20 cellular contexts compared by ENCODE assay signal in the genomic region with DNA sequence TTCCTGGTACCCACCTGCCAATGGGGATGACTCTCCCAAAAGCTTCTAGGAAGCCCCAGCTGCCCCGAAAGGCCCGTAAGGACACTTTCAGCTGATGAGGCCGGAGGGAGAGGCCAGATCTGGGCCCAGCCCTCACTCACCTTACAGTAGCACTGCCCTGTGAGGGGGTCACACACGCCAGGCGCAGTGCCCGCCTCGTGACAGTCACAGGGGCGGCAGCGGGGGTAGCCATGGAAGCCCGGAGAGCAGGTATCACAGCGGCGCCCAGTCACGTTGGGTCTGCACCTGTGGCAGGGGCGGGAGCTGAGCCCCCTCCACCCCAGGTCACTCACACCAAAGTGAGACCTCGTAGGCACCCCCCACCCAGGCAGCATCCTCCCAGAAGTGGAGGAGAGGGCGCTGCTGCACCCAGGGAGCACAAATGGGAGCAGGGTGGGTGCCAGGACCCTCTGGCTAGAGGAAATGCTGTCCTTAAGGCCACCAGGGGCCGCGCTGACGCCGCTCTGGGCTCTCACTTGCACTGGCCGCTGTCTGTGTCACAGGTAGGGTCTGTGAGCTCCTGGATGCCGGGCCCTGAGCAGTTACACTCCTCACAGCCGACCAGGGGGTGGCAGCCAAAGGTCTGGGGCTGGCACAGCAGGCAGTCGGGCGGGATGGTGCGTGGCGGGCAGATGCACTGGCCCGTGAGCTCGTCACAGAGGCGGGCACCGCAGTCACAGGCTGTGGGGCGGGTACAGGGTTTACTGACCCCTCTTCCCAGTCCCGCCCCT. TPM values are rescaled to one million over a fixed set of nuclear protein-coding genes. Genes with fewer than 3 reads are reported as not detected.
DNase-seq lines count a peak whose midpoint lies in the region; ATAC-seq, FAIRE-seq and TF ChIP-seq lines count a peak whose summit lies in the region.
"Had no signal": no experiment of that assay in that cellular context is flagged by ENCODE, and none has a peak within 500 bp of the region (broad histone marks: within the 10 kb centered on the region; RNA-seq: fewer than 3 reads in every experiment).

No MANE protein-coding gene starts in this region.

- intact Hi-C loops in Right ventricle myocardium inferior (cut with DNase I) (no loop called here), left cardiac atrium (cut with DNase I) (no loop called here), K562 (cut with micrococcal nuclease) (no loop called here)

- TF ChIP-seq EP300 in K562 (IDR thresholded peaks at IDR 0.05; ENCODE audit: low read length) = no peak
- no peak for TF ChIP-seq EP300 in suprapubic skin (IDR thresholded peaks at IDR 0.05)

- no peak for TF ChIP-seq RAD21 in K562 (CRISPR knock-in tag; conservative IDR thresholded peaks at IDR 0.05 in 1 of 2, IDR thresholded peaks at IDR 0.05 in 1 of 2)

- ATAC-seq in Right ventricle myocardium inferior = no peak
- no peak for ATAC-seq in left cardiac atrium
- no peak for ATAC-seq in K562
- ATAC-seq: A549, GM23338 had no signal

- H3K27me3 ChIP-seq in K562 (ENCODE audit: control insufficient read depth in 2 of 2, insufficient read depth in 2 of 2, low read length in 2 of 2) (no peaks in the 10 kb centered on the region), suprapubic skin (no peaks in the 10 kb centered on the region)

- H3K4me1 ChIP-seq in K562 (replicated peaks in 1 of 2; ENCODE audit: control insufficient read depth in 2 of 2, insufficient read depth in 2 of 2, low read length in 2 of 2) (peaks cover 0 to 17% of the 10 kb centered on the region in 2 experiments; a peak in 1 of 5 replicates), suprapubic skin (peaks cover 9% of the 10 kb centered on the region)
- H3K4me1 ChIP-seq: A549 had no signal

- BruUV-seq in K562 (replicated peaks; lab: Mats Ljungman, UMichigan) = no TSS peak

- 89% methylated on average over 18 of the region's 33 CpGs for WGBS in K562 (ENCODE audit: insufficient coverage, low coverage, missing lambda C conversion rate)
- WGBS in suprapubic skin = 88% methylated on average over 11 of the region's 33 CpGs

- POLR2A ChIA-PET in K562 (lab: Yijun Ruan, JAX) = interaction anchor here (0.6 kb wide), 1 partner anchor 441 kb away, joined by 3 read pairs; no protein-coding TSS in a partner anchor

- H3K9me3 ChIP-seq in K562 (replicated peaks; ENCODE audit: control insufficient read depth, insufficient read depth, low read depth, low read length) (no peaks in the 10 kb centered on the region), suprapubic skin (no peaks in the 10 kb centered on the region)
- H3K9me3 ChIP-seq: A549, SK-N-SH had no signal

- no peak overlapping the region for H3K4me2 ChIP-seq in K562 (ENCODE audit: insufficient read depth, low read length)
- H3K4me2 ChIP-seq: A549, GM23338, SK-N-SH had no signal

- peaks cover 97% of the 10 kb centered on the region; the same call in 2 of the 3 replicates for H3K36me3 ChIP-seq in K562 (ENCODE audit: control insufficient read depth, insufficient read depth, low read length)
- H3K36me3 ChIP-seq in suprapubic skin = peaks cover 98% of the 10 kb centered on the region

- no peak overlapping the region for H3K9ac ChIP-seq in K562 (ENCODE audit: insufficient read depth in 1 of 2, low read depth in 2 of 2, low read length in 2 of 2)
- H3K9ac ChIP-seq: SK-N-SH had no signal

- TF ChIP-seq CTCF in K562 (IDR thresholded peaks at IDR 0.05 in 2 of 3, conservative IDR thresholded peaks at IDR 0.05 in 1 of 3; ENCODE audit: insufficient read depth in 2 of 3, low read depth in 1 of 3, low read length in 3 of 3) = no peak
- no peak for TF ChIP-seq CTCF in suprapubic skin (IDR thresholded peaks at IDR 0.05)

- H3K27ac ChIP-seq in K562 (ENCODE audit: extremely low read depth, low read depth, low read length) (no peak overlapping the region), suprapubic skin (no peak overlapping the region)
- H3K27ac ChIP-seq: A549 had no signal

- DNase-seq in Right ventricle myocardium inferior (ENCODE audit: missing footprints) (peak; percentile 64), left cardiac atrium (no peak), NCI-H524 (lab: John Stamatoyannopoulos, UW) (peak; percentile 45 to 82), K562 (ENCODE audit: extremely low read depth in 1 of 4, low spot score in 3 of 4) (no peak), suprapubic skin (ENCODE audit: low spot score in 2 of 2) (no peak), activated gamma-delta T cell treated with Interleukin-2 at 50 U/mL for 16 hours (no peak), EL (no peak)
- DNase-seq: DMS79 treated with DMSO at 0.1 percent for 48 hours, HCEC 1CT, MM.1S, NCI-H1048, NCI-H1417 treated with DMSO at 0.1 percent for 48 hours, NCI-H187, NCI-H446, SIG-M5, SK-N-SH had no signal

- TF ChIP-seq POLR2A in K562 (conservative IDR thresholded peaks at IDR 0.05) (no peak), suprapubic skin (IDR thresholded peaks at IDR 0.05) (no peak)

- no peaks in the 10 kb centered on the region for H3K79me2 ChIP-seq in K562 (ENCODE audit: control insufficient read depth, insufficient read depth, low read length)

- H4K20me1 ChIP-seq in K562 (replicated peaks; ENCODE audit: control insufficient read depth, insufficient read depth, low read length) = no peaks in the 10 kb centered on the region

- FAIRE-seq in K562 (lab: Jason Lieb, UNC) = no peak
- FAIRE-seq: A549, GM12892, GM18507 had no signal

- H3K9me1 ChIP-seq in K562 (ENCODE audit: control insufficient read depth, insufficient read depth, low read length) = no peaks in the 10 kb centered on the region

- CTCF ChIA-PET in K562 (lab: Yijun Ruan, JAX; ENCODE audit: low intra/inter-chr PET ratio) = no interaction called here

- in situ Hi-C loops in K562 (cut with MboI) = no loop called here

- H3K4me3 ChIP-seq in K562 (no peak overlapping the region), suprapubic skin (no peak overlapping the region)
- H3K4me3 ChIP-seq: A549, GM23338 had no signal

- no peak overlapping the region for H2AFZ ChIP-seq in K562 (ENCODE audit: low read depth, low read length)
- H2AFZ ChIP-seq: GM23338 had no signal

RNA-seq across cellular contexts. Expression of a gene that starts 25.1 kb away (rescaled TPM):
- total RNA-seq in Right ventricle myocardium inferior = 73.9 TPM
- 10 to 100 TPM; 57.9 to 76.9 TPM for total RNA-seq in left cardiac atrium
- total RNA-seq in K562 (2011; cell fraction: chromatin; rRNA removed; ENCODE audit: low replicate concordance) = 21.6 and 87.3 TPM in 2 replicates
- total RNA-seq in K562 (2011; cell fraction: nucleolus; rRNA removed) = 87.6 and 87.7 TPM in 2 replicates
- total RNA-seq in K562 (2011; cell fraction: nucleoplasm; rRNA removed) = 41.0 and 41.6 TPM in 2 replicates
- total RNA-seq in K562 (2014; rRNA removed) = 223 and 261 TPM in 2 replicates
- total RNA-seq in K562 (2014; rRNA removed; fragmentation: Illumina TruSeq; extraction: Trizol) = 22.5 and 32.1 TPM in 2 replicates
- total RNA-seq in K562 (2015; rRNA removed; fragmentation: Illumina TruSeq; extraction: Trizol) = 125 and 136 TPM in 2 replicates
- total RNA-seq in K562 (2021) = 159 and 160 TPM in 2 replicates
- 57.6 and 67.4 TPM in 2 replicates for polyA plus RNA-seq in K562 (2011; rRNA removed)
- polyA plus RNA-seq in K562 (2011; cell fraction: cytosol; rRNA removed) = 69.2 and 237 TPM in 2 replicates
- 65.6 and 116 TPM in 2 replicates for polyA plus RNA-seq in K562 (2011; cell fraction: nucleus; rRNA removed)
- polyA plus RNA-seq in K562 (2012) = 109 and 153 TPM in 2 replicates
- 49.3 and 107 TPM in 2 replicates for polyA plus RNA-seq in K562 (2014; fragmentation: Illumina TruSeq; extraction: Trizol)
- polyA plus RNA-seq in K562 (2014; fragmentation: Nextera tagmentation; extraction: Ambion mirVana) = 10 to 100 TPM in 1 of 2 experiments, 1 to 10 TPM in 1; 5.0 to 21.6 TPM
- 192 and 201 TPM in 2 replicates for polyA plus RNA-seq in K562 (2014; rRNA removed)
- 16.1 and 32.6 TPM in 2 replicates for polyA minus RNA-seq in K562 (2011; rRNA and poly(A)+ RNA removed)
- 51.8 and 55.0 TPM in 2 replicates for polyA minus RNA-seq in K562 (2011; cell fraction: cytosol; rRNA and poly(A)+ RNA removed)
- 42.8 and 44.0 TPM in 2 replicates for polyA minus RNA-seq in K562 (2011; cell fraction: nucleus; rRNA and poly(A)+ RNA removed)
- total RNA-seq in suprapubic skin = 100 to 1,000 TPM in 3 of 4 donors, 10 to 100 TPM in 1; 84.7 to 155 (median 146) TPM

RNA-seq across cellular contexts. Expression of a gene that starts 39.2 kb away (rescaled TPM):
- 89.3 TPM for total RNA-seq in Right ventricle myocardium inferior
- total RNA-seq in left cardiac atrium = 100 to 1,000 TPM in 1 of 2 donors, 10 to 100 TPM in 1; 70.4 to 113 TPM
- 218 and 612 TPM in 2 replicates for total RNA-seq in K562 (2011; cell fraction: chromatin; rRNA removed; ENCODE audit: low replicate concordance)
- 256 and 378 TPM in 2 replicates for total RNA-seq in K562 (2011; cell fraction: nucleolus; rRNA removed)
- total RNA-seq in K562 (2011; cell fraction: nucleoplasm; rRNA removed) = 206 and 238 TPM in 2 replicates
- total RNA-seq in K562 (2014; rRNA removed) = 26.4 and 38.3 TPM in 2 replicates
- total RNA-seq in K562 (2014; rRNA removed; fragmentation: Illumina TruSeq; extraction: Trizol) = 2.2 and 3.2 TPM in 2 replicates
- 11.3 and 11.7 TPM in 2 replicates for total RNA-seq in K562 (2015; rRNA removed; fragmentation: Illumina TruSeq; extraction: Trizol)
- 86.4 and 101 TPM in 2 replicates for total RNA-seq in K562 (2021)
- polyA plus RNA-seq in K562 (2011; rRNA removed) = 4.4 and 10.0 TPM in 2 replicates
- 3.9 and 11.1 TPM in 2 replicates for polyA plus RNA-seq in K562 (2011; cell fraction: cytosol; rRNA removed)
- polyA plus RNA-seq in K562 (2011; cell fraction: nucleus; rRNA removed) = 130 and 166 TPM in 2 replicates
- polyA plus RNA-seq in K562 (2012) = 49.7 and 63.1 TPM in 2 replicates
- 7.8 and 20.0 TPM in 2 replicates for polyA plus RNA-seq in K562 (2014; fragmentation: Illumina TruSeq; extraction: Trizol)
- under 1 TPM; 0.31 to 0.48 TPM for polyA plus RNA-seq in K562 (2014; fragmentation: Nextera tagmentation; extraction: Ambion mirVana)
- 60.2 and 67.3 TPM in 2 replicates for polyA plus RNA-seq in K562 (2014; rRNA removed)
- 1.5 and 1.9 TPM in 2 replicates for polyA minus RNA-seq in K562 (2011; rRNA and poly(A)+ RNA removed)
- 11.0 and 21.3 TPM in 2 replicates for polyA minus RNA-seq in K562 (2011; cell fraction: cytosol; rRNA and poly(A)+ RNA removed)
- 33.7 and 42.1 TPM in 2 replicates for polyA minus RNA-seq in K562 (2011; cell fraction: nucleus; rRNA and poly(A)+ RNA removed)
- 100 to 1,000 TPM; 200 to 623 (median 316) TPM for total RNA-seq in suprapubic skin

RNA-seq across cellular contexts. Expression of a gene that starts 59.0 kb away (rescaled TPM):
- total RNA-seq in Right ventricle myocardium inferior (782 TPM), left cardiac atrium (100 to 1,000 TPM; 733 to 750 TPM), K562 (2014; rRNA removed) (1,801 and 2,504 TPM in 2 replicates), K562 (2014; rRNA removed; fragmentation: Illumina TruSeq; extraction: Trizol) (1,196 and 1,380 TPM in 2 replicates), K562 (2015; rRNA removed; fragmentation: Illumina TruSeq; extraction: Trizol) (1,567 and 1,716 TPM in 2 replicates), K562 (2021) (3,091 and 3,491 TPM in 2 replicates), suprapubic skin (1,000 to 10,000 TPM; 1,604 to 3,217 (median 2,363) TPM)
- 256 and 439 TPM in 2 replicates for total RNA-seq in K562 (2011; cell fraction: chromatin; rRNA removed; ENCODE audit: low replicate concordance)
- total RNA-seq in K562 (2011; cell fraction: nucleolus; rRNA removed) = 1,390 and 1,394 TPM in 2 replicates
- total RNA-seq in K562 (2011; cell fraction: nucleoplasm; rRNA removed) = 1,168 and 2,200 TPM in 2 replicates
- polyA plus RNA-seq in K562 (2011; rRNA removed) (5,647 and 7,256 TPM in 2 replicates), K562 (2014; fragmentation: Illumina TruSeq; extraction: Trizol) (1,908 and 2,386 TPM in 2 replicates), K562 (2014; fragmentation: Nextera tagmentation; extraction: Ambion mirVana) (1,000 to 10,000 TPM; 3,588 to 3,968 TPM), K562 (2014; rRNA removed) (3,958 and 4,439 TPM in 2 replicates)
- 8,200 and 10,658 TPM in 2 replicates for polyA plus RNA-seq in K562 (2011; cell fraction: cytosol; rRNA removed)
- 3,206 and 5,803 TPM in 2 replicates for polyA plus RNA-seq in K562 (2011; cell fraction: nucleus; rRNA removed)
- 4,519 and 5,994 TPM in 2 replicates for polyA plus RNA-seq in K562 (2012)
- 1,429 and 1,744 TPM in 2 replicates for polyA minus RNA-seq in K562 (2011; rRNA and poly(A)+ RNA removed)
- 755 and 891 TPM in 2 replicates for polyA minus RNA-seq in K562 (2011; cell fraction: cytosol; rRNA and poly(A)+ RNA removed)
- polyA minus RNA-seq in K562 (2011; cell fraction: nucleus; rRNA and poly(A)+ RNA removed) = 430 and 792 TPM in 2 replicates

Comparison
In these comparisons a context has a peak if more than half of its experiments do, and no peak if none do; other contexts are left out.
1. DNase-seq: peak in Right ventricle myocardium inferior (single experiment) and NCI-H524 (2 of 2); none in left cardiac atrium (single experiment), K562 (0 of 4), suprapubic skin (0 of 2), activated gamma-delta T cell treated with Interleukin-2 at 50 U/mL for 16 hours (single experiment) and EL (single experiment).